1 cellular context compared by ENCODE assay signal in the genomic region with DNA sequence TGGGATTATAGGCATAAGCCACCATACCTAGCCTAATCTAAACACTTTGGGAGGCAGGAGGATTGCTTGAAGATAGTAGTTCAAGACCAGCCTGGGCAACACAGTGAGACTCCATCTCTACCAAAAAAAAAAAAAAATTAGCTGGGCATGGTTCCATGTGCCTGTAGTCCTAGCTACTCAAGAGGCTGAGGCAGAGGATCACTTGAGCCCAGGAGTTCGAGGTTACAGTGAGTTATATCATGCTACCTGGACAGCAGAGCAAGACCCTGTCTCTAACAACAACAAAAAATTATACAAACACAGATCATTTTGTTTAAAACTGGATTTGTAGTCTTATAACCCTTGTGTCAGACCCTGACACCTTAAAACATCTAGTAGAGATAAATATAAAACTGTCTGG.
A peak's percentile ranks its signal among the peaks of the same experiment; 100 is the strongest.
TF ChIP-seq lines count a peak whose summit lies in the region.

No MANE protein-coding gene starts in this region.

TF ChIP-seq in HepG2, 621 proteins besides CTCF, POLR2A, EP300 and RAD21:
- no peak for TF ChIP-seq HMG20A (CRISPR knock-in tag; IDR thresholded peaks at IDR 0.05; ENCODE audit: borderline replicate concordance)
- peak; percentile 69; the same call in 1 of the 2 replicates for TF ChIP-seq ZNF121 (CRISPR knock-in tag; IDR thresholded peaks at IDR 0.05)
- no peak for TF ChIP-seq MEIS2 (CRISPR knock-in tag; IDR thresholded peaks at IDR 0.05)
- TF ChIP-seq, protein P1, sequence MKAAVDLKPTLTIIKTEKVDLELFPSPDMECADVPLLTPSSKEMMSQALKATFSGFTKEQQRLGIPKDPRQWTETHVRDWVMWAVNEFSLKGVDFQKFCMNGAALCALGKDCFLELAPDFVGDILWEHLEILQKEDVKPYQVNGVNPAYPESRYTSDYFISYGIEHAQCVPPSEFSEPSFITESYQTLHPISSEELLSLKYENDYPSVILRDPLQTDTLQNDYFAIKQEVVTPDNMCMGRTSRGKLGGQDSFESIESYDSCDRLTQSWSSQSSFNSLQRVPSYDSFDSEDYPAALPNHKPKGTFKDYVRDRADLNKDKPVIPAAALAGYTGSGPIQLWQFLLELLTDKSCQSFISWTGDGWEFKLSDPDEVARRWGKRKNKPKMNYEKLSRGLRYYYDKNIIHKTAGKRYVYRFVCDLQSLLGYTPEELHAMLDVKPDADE (CRISPR knock-in tag; IDR thresholded peaks at IDR 0.05): no peak
TF ChIP-seq in HepG2: peak in this region for 1.
